ENCODE assay signal across 8 cellular contexts in genomic region chr22:21650823-21651520, GRCh38. TPM values are rescaled to one million over a fixed set of nuclear protein-coding genes. Genes with fewer than 3 reads are reported as not detected.
A peak's percentile ranks its signal among the peaks of the same experiment; 100 is the strongest.
DNase-seq lines count a peak whose midpoint lies in the region; ATAC-seq and TF ChIP-seq lines count a peak whose summit lies in the region.

No MANE protein-coding gene starts in this region.

- peaks cover 13% of the 10 kb centered on the region for H3K79me2 ChIP-seq in OCI-LY3 (ENCODE audit: low read length)

- H3K27me3 ChIP-seq in OCI-LY3 (ENCODE audit: low read depth, low read length) (no peaks in the 10 kb centered on the region), body of pancreas (no peaks in the 10 kb centered on the region)

- peak overlapping the region; percentile 82 for H2AFZ ChIP-seq in OCI-LY3 (ENCODE audit: low read depth, low read length)

- no peak for TF ChIP-seq POLR2A in body of pancreas (IDR thresholded peaks at IDR 0.05)

- 33 to 54% methylated on average over 4 to 6 of the region's 6 CpGs for WGBS in body of pancreas, 2 donors

- peak overlapping the region; percentile 87 for H3K4me2 ChIP-seq in OCI-LY3 (ENCODE audit: low read length)

- H3K9me3 ChIP-seq in OCI-LY3 (ENCODE audit: insufficient read depth, low read length) (no peaks in the 10 kb centered on the region), body of pancreas (no peaks in the 10 kb centered on the region)

- H4K20me1 ChIP-seq in OCI-LY3 (ENCODE audit: insufficient read depth, low read length), result no peaks in the 10 kb centered on the region

- H3K9ac ChIP-seq in OCI-LY3 (ENCODE audit: low read length), result peak overlapping the region; percentile 90

- H3K36me3 ChIP-seq in OCI-LY3 (replicated peaks; ENCODE audit: low read depth, low read length) (peaks cover 18% of the 10 kb centered on the region), body of pancreas (replicated peaks in 1 of 2; ENCODE audit: insufficient read depth in 1 of 2, low read depth in 2 of 2) (peaks cover 0 to 2% of the 10 kb centered on the region in 2 donors)

- DNase-seq in NCI-H510A treated with DMSO at 0.1 percent for 48 hours (lab: John Stamatoyannopoulos, UW), result peak; percentile 24
- DNase-seq in NCI-H510A (lab: John Stamatoyannopoulos, UW), result no peak
- DNase-seq in epithelial cell of proximal tubule (ENCODE audit: low read depth), result no peak
- no peak for DNase-seq in retinal pigment epithelial cell (ENCODE audit: low read depth)
- DNase-seq in NCI-H1436 (lab: John Stamatoyannopoulos, UW), result no peak
- no peak for DNase-seq in body of pancreas

- H3K27ac ChIP-seq in OCI-LY3 (ENCODE audit: low read length) (peak overlapping the region; percentile 72), body of pancreas (no peak overlapping the region)

- H3K4me3 ChIP-seq in OCI-LY3 (ENCODE audit: low read length) (peak overlapping the region; percentile 79), epithelial cell of proximal tubule (ENCODE audit: low read depth, low read length) (peak overlapping the region; percentile 85), retinal pigment epithelial cell (ENCODE audit: low read length) (peak overlapping the region; percentile 79), body of pancreas (no peak overlapping the region)

- no peak for ATAC-seq in HG03045 (IDR thresholded peaks at IDR 0.05; ENCODE audit: unreplicated experiment)
- ATAC-seq in body of pancreas, result no peak

- H3K4me1 ChIP-seq in OCI-LY3 (ENCODE audit: low read length), result peaks cover 21% of the 10 kb centered on the region
- peaks cover 30% of the 10 kb centered on the region for H3K4me1 ChIP-seq in body of pancreas

- intact Hi-C loops in body of pancreas (cut with DNase I), result no loop called here

- TF ChIP-seq CTCF in OCI-LY3 (IDR thresholded peaks at IDR 0.05; ENCODE audit: low read depth, low read length), result no peak
- no peak for TF ChIP-seq CTCF in epithelial cell of proximal tubule (conservative IDR thresholded peaks at IDR 0.05; ENCODE audit: low read depth, low read length)
- TF ChIP-seq CTCF in retinal pigment epithelial cell (conservative IDR thresholded peaks at IDR 0.05; ENCODE audit: low read depth, low read length), result no peak
- no peak for TF ChIP-seq CTCF in body of pancreas (IDR thresholded peaks at IDR 0.05)

RNA-seq across cellular contexts. Expression of gene SDF2L1, which starts 8.9 kb away (rescaled TPM):
- 93.2 and 109 TPM in 2 replicates for total RNA-seq in epithelial cell of proximal tubule
- 100 to 1,000 TPM in 1 of 2 donors, 10 to 100 TPM in 1; 47.5 to 115 TPM for total RNA-seq in body of pancreas

RNA-seq across cellular contexts. Expression of gene PPIL2, which starts 14.8 kb away (rescaled TPM):
- 25.5 and 31.0 TPM in 2 replicates for total RNA-seq in epithelial cell of proximal tubule
- 10 to 100 TPM; 44.9 to 94.9 TPM for total RNA-seq in body of pancreas

RNA-seq across cellular contexts. Expression of gene CCDC116, which starts 18.4 kb away (rescaled TPM):
- 0.17 and 0.29 TPM in 2 replicates for total RNA-seq in epithelial cell of proximal tubule
- total RNA-seq in body of pancreas, result under 1 TPM in 1 of 2 donors, not detected in 1; 0.52 TPM

RNA-seq across cellular contexts. Expression of gene YDJC, which starts 21.1 kb away (rescaled TPM):
- 123 TPM in 2 replicates for total RNA-seq in epithelial cell of proximal tubule
- 10 to 100 TPM; 45.7 to 63.0 TPM for total RNA-seq in body of pancreas

Comparison
In these comparisons a context has a peak if more than half of its experiments do, and no peak if none do; other contexts are left out.
1. H3K4me3 ChIP-seq: peak in OCI-LY3 (single experiment), epithelial cell of proximal tubule (single experiment) and retinal pigment epithelial cell (single experiment); none in body of pancreas (0 of 2).